9 cellular contexts compared by ENCODE assay signal in the genomic region with DNA sequence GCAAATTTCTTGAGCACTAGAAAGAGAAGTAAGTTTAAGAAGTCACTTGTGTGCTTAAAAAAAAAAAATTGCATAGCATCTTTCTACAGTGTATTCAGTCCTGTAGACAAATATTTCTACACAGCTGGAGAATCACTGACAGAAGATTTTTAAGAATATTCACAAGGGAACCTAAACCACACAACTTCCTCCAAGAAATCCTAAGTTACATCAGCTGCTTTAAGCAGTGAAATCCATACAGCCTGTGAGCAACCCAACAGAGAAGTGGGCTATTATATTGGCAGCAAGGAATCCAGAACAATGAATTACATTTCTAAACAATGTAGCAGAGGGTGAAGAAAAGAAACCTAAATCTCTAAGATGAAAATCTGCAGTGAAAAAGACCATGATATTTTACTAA. TPM values are rescaled to one million over a fixed set of nuclear protein-coding genes. Genes with fewer than 3 reads are reported as not detected.
A peak's percentile ranks its signal among the peaks of the same experiment; 100 is the strongest.
DNase-seq lines count a peak whose midpoint lies in the region; ATAC-seq and TF ChIP-seq lines count a peak whose summit lies in the region.
"Had no signal": no experiment of that assay in that cellular context is flagged by ENCODE, and none has a peak within 500 bp of the region (broad histone marks: within the 10 kb centered on the region; RNA-seq: fewer than 3 reads in every experiment).

No MANE protein-coding gene starts in this region.

- H3K4me2 ChIP-seq in hepatocyte = peak overlapping the region; percentile 70

- H3K27ac ChIP-seq in HUES6 (ENCODE audit: low read depth, low read length) = no peak overlapping the region
- peak overlapping the region; percentile 1 for H3K27ac ChIP-seq in hepatocyte
- H3K27ac ChIP-seq in subcutaneous abdominal adipose tissue (ENCODE audit: low read depth, low read length) = peak overlapping the region; percentile 47

- ATAC-seq in WTC11 = no peak

- TF ChIP-seq CTCF in WTC11 (IDR thresholded peaks at IDR 0.05) (no peak), hepatocyte (IDR thresholded peaks at IDR 0.05; ENCODE audit: poor library complexity) (no peak)

- H3K27ac Mint-ChIP-seq in WTC11 = peak overlapping the region; percentile 96

- H3K79me2 ChIP-seq in hepatocyte = no peaks in the 10 kb centered on the region

- H3K9ac ChIP-seq in HUES6 (ENCODE audit: low read length) (peak overlapping the region; percentile 10), subcutaneous abdominal adipose tissue (ENCODE audit: low read length in 5 of 5) (peak overlapping the region in 2 of 5 donors; percentile 22 to 69)

- no peaks in the 10 kb centered on the region for H3K36me3 Mint-ChIP-seq in WTC11
- H3K36me3 Mint-ChIP-seq: memory B cell had no signal

- no peaks in the 10 kb centered on the region for H3K9me3 Mint-ChIP-seq in WTC11
- H3K9me3 Mint-ChIP-seq: memory B cell had no signal

- H3K27me3 ChIP-seq in HUES6 (ENCODE audit: control insufficient read depth, insufficient read depth, low read length) (no peaks in the 10 kb centered on the region), hepatocyte (no peaks in the 10 kb centered on the region), subcutaneous abdominal adipose tissue (ENCODE audit: control insufficient read depth in 5 of 5, insufficient read depth in 4 of 5, low read length in 5 of 5) (peaks cover 0 to 3% (median 0%) of the 10 kb centered on the region in 5 donors)

- DNase-seq in WTC11 (ENCODE audit: low spot score) (no peak), hepatocyte (ENCODE audit: low spot score) (no peak), GM19240 (ENCODE audit: insufficient read length, low spot score) (no peak), NCI-H82 treated with DMSO at 0.1 percent for 48 hours (lab: John Stamatoyannopoulos, UW; ENCODE audit: unreplicated experiment) (no peak)
- DNase-seq in activated CD8-positive, alpha-beta memory T cell treated with anti-CD3 and anti-CD28 coated beads, Interleukin-2, amount 50 U/mL, for 48 hours = no peak
- DNase-seq: NCI-H1105 treated with DMSO at 0.1 percent for 48 hours had no signal

- no peaks in the 10 kb centered on the region for H4K20me1 ChIP-seq in hepatocyte (ENCODE audit: insufficient read depth, poor library complexity, severe bottlenecking)

- H3K36me3 ChIP-seq in HUES6 (ENCODE audit: control insufficient read depth, insufficient read depth, low read length) (no peaks in the 10 kb centered on the region), hepatocyte (replicated peaks; ENCODE audit: insufficient read depth, low read depth) (no peaks in the 10 kb centered on the region), subcutaneous abdominal adipose tissue (ENCODE audit: control insufficient read depth in 5 of 5, insufficient read depth in 5 of 5, low read length in 5 of 5) (no peaks in the 10 kb centered on the region)

- CTCF ChIA-PET in WTC11 (lab: Charles Lee) = interaction anchor here (1.1 to 4.0 kb wide), 5 partner anchors 9 to 110 kb away, joined by 3 to 22 read pairs (median 5); no protein-coding TSS in a partner anchor

- no peak overlapping the region for H3K4me3 Mint-ChIP-seq in WTC11
- H3K4me3 Mint-ChIP-seq: memory B cell had no signal

- H2AFZ ChIP-seq in hepatocyte = no peak overlapping the region

- no peaks in the 10 kb centered on the region for H3K27me3 Mint-ChIP-seq in WTC11 (ENCODE audit: low read depth)
- H3K27me3 Mint-ChIP-seq: memory B cell had no signal

- H3K9me3 ChIP-seq in HUES6 (ENCODE audit: control insufficient read depth, insufficient read depth, low read depth, low read length) = no peaks in the 10 kb centered on the region
- no peaks in the 10 kb centered on the region for H3K9me3 ChIP-seq in hepatocyte (ENCODE audit: low read depth)
- H3K9me3 ChIP-seq in subcutaneous abdominal adipose tissue (ENCODE audit: control insufficient read depth in 5 of 5, low read length in 5 of 5) = no peaks in the 10 kb centered on the region

- peaks cover 51% of the 10 kb centered on the region for H3K4me1 Mint-ChIP-seq in WTC11

- POLR2A ChIA-PET in WTC11 (lab: Charles Lee) = no interaction called here

- no peak overlapping the region for H3K4me3 ChIP-seq in HUES6 (ENCODE audit: low read depth, low read length)
- H3K4me3 ChIP-seq in hepatocyte = no peak overlapping the region
- peak overlapping the region; percentile 25 to 83 (median 68) for H3K4me3 ChIP-seq in subcutaneous abdominal adipose tissue (ENCODE audit: low read depth in 1 of 5, low read length in 5 of 5)

- no peaks in the 10 kb centered on the region for H3K9me2 ChIP-seq in hepatocyte (replicated peaks; ENCODE audit: insufficient read depth)

- H3K4me1 ChIP-seq in HUES6 (ENCODE audit: control insufficient read depth, insufficient read depth, low read length) = peaks cover 54% of the 10 kb centered on the region
- peaks cover 22% of the 10 kb centered on the region for H3K4me1 ChIP-seq in hepatocyte (ENCODE audit: insufficient read depth)
- H3K4me1 ChIP-seq in subcutaneous abdominal adipose tissue (ENCODE audit: control insufficient read depth in 5 of 5, insufficient read depth in 5 of 5, low read length in 5 of 5) = peaks cover 0 to 59% (median 29%) of the 10 kb centered on the region in 5 donors

TF ChIP-seq in WTC11, 78 proteins besides CTCF, POLR2A, EP300 and RAD21 (continues in another document):
- TF ChIP-seq, protein P1, sequence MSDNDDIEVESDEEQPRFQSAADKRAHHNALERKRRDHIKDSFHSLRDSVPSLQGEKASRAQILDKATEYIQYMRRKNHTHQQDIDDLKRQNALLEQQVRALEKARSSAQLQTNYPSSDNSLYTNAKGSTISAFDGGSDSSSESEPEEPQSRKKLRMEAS (CRISPR knock-in tag; IDR thresholded peaks at IDR 0.05) = no peak
- TF ChIP-seq SP1 (CRISPR knock-in tag; conservative IDR thresholded peaks at IDR 0.05) (no peak), NR3C1 (CRISPR knock-in tag; conservative IDR thresholded peaks at IDR 0.05; ENCODE audit: low read depth) (no peak), NR2C2 (CRISPR knock-in tag; IDR thresholded peaks at IDR 0.05) (no peak), KAT7 (CRISPR knock-in tag; IDR thresholded peaks at IDR 0.05; ENCODE audit: borderline replicate concordance) (no peak), ZBTB21 (CRISPR knock-in tag; IDR thresholded peaks at IDR 0.05; ENCODE audit: borderline replicate concordance) (no peak), FOXK1 (CRISPR knock-in tag; IDR thresholded peaks at IDR 0.05) (no peak), MYBL2 (CRISPR knock-in tag; IDR thresholded peaks at IDR 0.05) (no peak), IRF1 (CRISPR knock-in tag; IDR thresholded peaks at IDR 0.05) (no peak), GABPB1 (CRISPR knock-in tag; IDR thresholded peaks at IDR 0.05) (no peak), E2F5 (CRISPR knock-in tag; IDR thresholded peaks at IDR 0.05) (no peak), ESRRA (CRISPR knock-in tag; IDR thresholded peaks at IDR 0.05; ENCODE audit: borderline replicate concordance) (no peak), PRDM15 (CRISPR knock-in tag; IDR thresholded peaks at IDR 0.05) (no peak), TEAD4 (CRISPR knock-in tag; IDR thresholded peaks at IDR 0.05) (no peak), SOX15 (CRISPR knock-in tag; IDR thresholded peaks at IDR 0.05) (no peak)
- TF ChIP-seq, protein P2, sequence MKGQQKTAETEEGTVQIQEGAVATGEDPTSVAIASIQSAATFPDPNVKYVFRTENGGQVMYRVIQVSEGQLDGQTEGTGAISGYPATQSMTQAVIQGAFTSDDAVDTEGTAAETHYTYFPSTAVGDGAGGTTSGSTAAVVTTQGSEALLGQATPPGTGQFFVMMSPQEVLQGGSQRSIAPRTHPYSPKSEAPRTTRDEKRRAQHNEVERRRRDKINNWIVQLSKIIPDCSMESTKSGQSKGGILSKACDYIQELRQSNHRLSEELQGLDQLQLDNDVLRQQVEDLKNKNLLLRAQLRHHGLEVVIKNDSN (CRISPR knock-in tag; IDR thresholded peaks at IDR 0.05) = no peak

RNA-seq across cellular contexts. Expression of gene DOCK9, which starts 1.5 kb away (rescaled TPM):
- total RNA-seq in WTC11 (2021) = 35.0 to 36.6 TPM (median 36.0 TPM) in 3 replicates
- total RNA-seq in hepatocyte = 25.1 and 38.9 TPM in 2 replicates
- polyA plus RNA-seq in hepatocyte = 16.4 and 23.6 TPM in 2 replicates

Comparison
In these comparisons a context has a peak if more than half of its experiments do, and no peak if none do; other contexts are left out.
1. H3K4me3 ChIP-seq: peak in subcutaneous abdominal adipose tissue (5 of 5); none in HUES6 (single experiment) and hepatocyte (single experiment).